1 cellular context compared by ENCODE assay signal in the genomic region with DNA sequence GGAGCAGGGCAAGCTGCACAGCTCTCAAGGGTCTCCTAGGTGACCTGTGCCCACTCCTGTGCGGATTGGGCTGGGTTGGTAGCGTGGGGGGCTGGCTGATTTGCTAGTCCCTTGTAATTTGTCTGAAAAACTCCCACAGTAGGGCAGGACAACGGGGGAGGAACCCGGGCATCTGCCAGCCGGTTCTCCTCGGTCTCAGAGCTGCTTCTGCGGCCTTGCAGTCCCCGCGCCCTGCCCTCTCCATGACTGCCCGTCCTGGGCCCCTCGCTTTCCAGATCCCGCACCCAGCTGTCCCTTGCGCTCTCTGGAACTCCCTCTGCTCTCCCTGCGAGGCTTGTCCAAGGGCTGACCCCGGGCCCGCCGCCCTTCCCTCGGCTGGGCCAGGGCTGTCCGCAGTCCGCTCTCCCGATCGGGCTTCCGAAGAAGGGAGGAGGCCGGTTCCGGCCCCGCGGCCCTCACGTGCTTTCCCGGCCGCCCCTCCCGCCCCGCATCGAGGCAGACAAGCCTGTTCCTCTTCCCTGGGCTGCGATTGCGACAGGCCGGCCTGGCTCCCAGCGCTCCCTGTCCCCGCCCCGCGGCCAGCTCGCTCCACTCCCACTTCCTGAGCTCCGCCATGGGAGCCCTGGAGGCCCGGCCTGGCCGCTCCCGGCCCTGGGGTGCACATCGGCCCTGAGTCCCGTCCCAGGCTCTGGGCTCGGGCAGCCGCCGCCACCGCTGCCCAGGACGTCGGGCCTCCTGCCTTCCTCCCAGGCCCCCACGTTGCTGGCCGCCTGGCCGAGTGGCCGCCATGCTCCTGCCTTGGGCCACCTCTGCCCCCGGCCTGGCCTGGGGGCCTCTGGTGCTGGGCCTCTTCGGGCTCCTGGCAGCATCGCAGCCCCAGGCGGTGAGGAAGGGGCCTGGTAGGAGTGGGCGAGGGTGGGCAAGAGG.
TF ChIP-seq lines count a peak whose summit lies in the region.

LTBR (plus strand) TSS at position 591 of the 927 bp plus-strand sequence; CDS start at position 788, 197 bp downstream.

TF ChIP-seq in HepG2, 621 proteins besides CTCF, POLR2A, EP300 and RAD21 (continued from another document and continues in another):
- TF ChIP-seq TGIF2 (CRISPR knock-in tag; IDR thresholded peaks at IDR 0.05) (no peak; the same call in 1 of the 2 replicates), HMG20A (CRISPR knock-in tag; IDR thresholded peaks at IDR 0.05; ENCODE audit: borderline replicate concordance) (peak; percentile 63; the same call in 1 of the 2 replicates), TEAD2 (CRISPR knock-in tag; IDR thresholded peaks at IDR 0.05) (no peak), ZNF850 (CRISPR knock-in tag; conservative IDR thresholded peaks at IDR 0.05) (peak; percentile 88; the same call in 1 of the 2 replicates), RAD51 (IDR thresholded peaks at IDR 0.05; ENCODE audit: borderline replicate concordance) (0 out of 2 replicates have a peak, but pooled peaks have one; percentile 9), ZBTB21 (CRISPR knock-in tag; IDR thresholded peaks at IDR 0.05) (peak; percentile 33; the same call in 1 of the 2 replicates), ZBTB40 (IDR thresholded peaks at IDR 0.05) (no peak), ZBTB40 (CRISPR knock-in tag; IDR thresholded peaks at IDR 0.05) (peak; percentile 84), HDAC1 (CRISPR knock-in tag; IDR thresholded peaks at IDR 0.05) (peak; percentile 77), MXD1 (CRISPR knock-in tag; IDR thresholded peaks at IDR 0.05) (peak; percentile 96), ARID2 (CRISPR knock-in tag; IDR thresholded peaks at IDR 0.05; ENCODE audit: borderline replicate concordance) (peak; percentile 99), ZNF460 (CRISPR knock-in tag; IDR thresholded peaks at IDR 0.05; ENCODE audit: borderline replicate concordance) (peak; percentile 32; the same call in 1 of the 2 replicates), SP1 (IDR thresholded peaks at IDR 0.05) (no peak), SP1 (CRISPR knock-in tag; IDR thresholded peaks at IDR 0.05) (peak; percentile 37; the same call in 1 of the 2 replicates), ZNF652 (CRISPR knock-in tag; IDR thresholded peaks at IDR 0.05; ENCODE audit: borderline replicate concordance, low read depth) (0 out of 2 replicates have a peak, but pooled peaks have one; percentile 33), ZNF446 (CRISPR knock-in tag; IDR thresholded peaks at IDR 0.05) (peak; percentile 87), ZFAT (CRISPR knock-in tag; conservative IDR thresholded peaks at IDR 0.05) (no peak; the same call in 1 of the 2 replicates), ZNF557 (CRISPR knock-in tag; IDR thresholded peaks at IDR 0.05) (no peak), ZNF30 (CRISPR knock-in tag; IDR thresholded peaks at IDR 0.05) (peak; percentile 95; the same call in 1 of the 2 replicates), NCOA1 (CRISPR knock-in tag; IDR thresholded peaks at IDR 0.05) (peak; percentile 93), DZIP1 (CRISPR knock-in tag; IDR thresholded peaks at IDR 0.05) (no peak), HOXD1 (CRISPR knock-in tag; IDR thresholded peaks at IDR 0.05) (peak; percentile 50; the same call in 1 of the 2 replicates), MIER2 (CRISPR knock-in tag; IDR thresholded peaks at IDR 0.05) (0 out of 2 replicates have a peak, but pooled peaks have one; percentile 56), ATM (IDR thresholded peaks at IDR 0.05; ENCODE audit: borderline replicate concordance) (no peak), HMG20B (CRISPR knock-in tag; conservative IDR thresholded peaks at IDR 0.05) (peak; percentile 41; the same call in 1 of the 2 replicates), SMC3 (IDR thresholded peaks at IDR 0.05; ENCODE audit: low read length) (no peak; the same call in 1 of the 2 replicates), ZZZ3 (CRISPR knock-in tag; IDR thresholded peaks at IDR 0.05; ENCODE audit: borderline replicate concordance) (peak; percentile 92), THAP11 (CRISPR knock-in tag; IDR thresholded peaks at IDR 0.05) (peak; percentile 82), MAX (IDR thresholded peaks at IDR 0.05) (peak; percentile 97), ZNF138 (CRISPR knock-in tag; IDR thresholded peaks at IDR 0.05; ENCODE audit: low read depth) (peak; percentile 92)
- TF ChIP-seq, protein P1, sequence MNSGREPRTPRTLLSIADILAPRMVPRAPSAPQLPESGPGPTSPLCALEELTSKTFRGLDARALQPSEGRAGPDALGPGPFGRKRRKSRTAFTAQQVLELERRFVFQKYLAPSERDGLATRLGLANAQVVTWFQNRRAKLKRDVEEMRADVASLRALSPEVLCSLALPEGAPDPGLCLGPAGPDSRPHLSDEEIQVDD (CRISPR knock-in tag; IDR thresholded peaks at IDR 0.05; ENCODE audit: borderline replicate concordance) = peak; percentile 64; the same call in 1 of the 2 replicates
- TF ChIP-seq, protein P2, sequence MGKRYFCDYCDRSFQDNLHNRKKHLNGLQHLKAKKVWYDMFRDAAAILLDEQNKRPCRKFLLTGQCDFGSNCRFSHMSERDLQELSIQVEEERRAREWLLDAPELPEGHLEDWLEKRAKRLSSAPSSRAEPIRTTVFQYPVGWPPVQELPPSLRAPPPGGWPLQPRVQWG (CRISPR knock-in tag; IDR thresholded peaks at IDR 0.05; ENCODE audit: borderline replicate concordance, low read depth) = no peak
- TF ChIP-seq, protein P3, sequence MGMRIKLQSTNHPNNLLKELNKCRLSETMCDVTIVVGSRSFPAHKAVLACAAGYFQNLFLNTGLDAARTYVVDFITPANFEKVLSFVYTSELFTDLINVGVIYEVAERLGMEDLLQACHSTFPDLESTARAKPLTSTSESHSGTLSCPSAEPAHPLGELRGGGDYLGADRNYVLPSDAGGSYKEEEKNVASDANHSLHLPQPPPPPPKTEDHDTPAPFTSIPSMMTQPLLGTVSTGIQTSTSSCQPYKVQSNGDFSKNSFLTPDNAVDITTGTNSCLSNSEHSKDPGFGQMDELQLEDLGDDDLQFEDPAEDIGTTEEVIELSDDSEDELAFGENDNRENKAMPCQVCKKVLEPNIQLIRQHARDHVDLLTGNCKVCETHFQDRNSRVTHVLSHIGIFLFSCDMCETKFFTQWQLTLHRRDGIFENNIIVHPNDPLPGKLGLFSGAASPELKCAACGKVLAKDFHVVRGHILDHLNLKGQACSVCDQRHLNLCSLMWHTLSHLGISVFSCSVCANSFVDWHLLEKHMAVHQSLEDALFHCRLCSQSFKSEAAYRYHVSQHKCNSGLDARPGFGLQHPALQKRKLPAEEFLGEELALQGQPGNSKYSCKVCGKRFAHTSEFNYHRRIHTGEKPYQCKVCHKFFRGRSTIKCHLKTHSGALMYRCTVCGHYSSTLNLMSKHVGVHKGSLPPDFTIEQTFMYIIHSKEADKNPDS (CRISPR knock-in tag; IDR thresholded peaks at IDR 0.05) = peak; percentile 91; the same call in 1 of the 2 replicates
- TF ChIP-seq, protein P4, sequence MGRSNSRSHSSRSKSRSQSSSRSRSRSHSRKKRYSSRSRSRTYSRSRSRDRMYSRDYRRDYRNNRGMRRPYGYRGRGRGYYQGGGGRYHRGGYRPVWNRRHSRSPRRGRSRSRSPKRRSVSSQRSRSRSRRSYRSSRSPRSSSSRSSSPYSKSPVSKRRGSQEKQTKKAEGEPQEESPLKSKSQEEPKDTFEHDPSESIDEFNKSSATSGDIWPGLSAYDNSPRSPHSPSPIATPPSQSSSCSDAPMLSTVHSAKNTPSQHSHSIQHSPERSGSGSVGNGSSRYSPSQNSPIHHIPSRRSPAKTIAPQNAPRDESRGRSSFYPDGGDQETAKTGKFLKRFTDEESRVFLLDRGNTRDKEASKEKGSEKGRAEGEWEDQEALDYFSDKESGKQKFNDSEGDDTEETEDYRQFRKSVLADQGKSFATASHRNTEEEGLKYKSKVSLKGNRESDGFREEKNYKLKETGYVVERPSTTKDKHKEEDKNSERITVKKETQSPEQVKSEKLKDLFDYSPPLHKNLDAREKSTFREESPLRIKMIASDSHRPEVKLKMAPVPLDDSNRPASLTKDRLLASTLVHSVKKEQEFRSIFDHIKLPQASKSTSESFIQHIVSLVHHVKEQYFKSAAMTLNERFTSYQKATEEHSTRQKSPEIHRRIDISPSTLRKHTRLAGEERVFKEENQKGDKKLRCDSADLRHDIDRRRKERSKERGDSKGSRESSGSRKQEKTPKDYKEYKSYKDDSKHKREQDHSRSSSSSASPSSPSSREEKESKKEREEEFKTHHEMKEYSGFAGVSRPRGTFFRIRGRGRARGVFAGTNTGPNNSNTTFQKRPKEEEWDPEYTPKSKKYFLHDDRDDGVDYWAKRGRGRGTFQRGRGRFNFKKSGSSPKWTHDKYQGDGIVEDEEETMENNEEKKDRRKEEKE (IDR thresholded peaks at IDR 0.05) = no peak
